ENCODE assay signal across 10 cellular contexts in the genomic region with DNA sequence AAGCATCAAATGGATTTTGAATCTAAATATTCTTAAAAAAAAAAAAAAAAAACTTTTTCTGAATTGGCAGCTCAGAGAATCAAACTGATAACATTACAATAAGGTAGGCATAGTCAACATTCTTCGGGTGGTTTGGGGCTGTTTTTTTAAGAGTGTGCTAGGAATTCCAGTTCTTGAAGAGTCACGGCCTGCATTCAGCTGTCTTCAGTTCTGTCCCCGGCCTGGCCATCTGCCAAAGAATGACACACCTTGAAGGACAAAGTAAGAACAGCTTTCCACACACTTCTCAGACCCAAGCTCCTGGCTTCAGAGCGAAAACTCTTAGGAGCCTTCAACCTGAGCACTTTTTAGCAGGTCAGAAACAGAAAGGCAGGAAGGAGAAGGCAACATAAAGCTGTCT.
DNase-seq lines count a peak whose midpoint lies in the region; ATAC-seq, FAIRE-seq and TF ChIP-seq lines count a peak whose summit lies in the region.
"Had no signal": no experiment of that assay in that cellular context is flagged by ENCODE, and none has a peak within 500 bp of the region (broad histone marks: within the 10 kb centered on the region; RNA-seq: fewer than 3 reads in every experiment).

No MANE protein-coding gene starts in this region.

- no peak for TF ChIP-seq CTCF in GM12865 (IDR thresholded peaks at IDR 0.05; ENCODE audit: insufficient read depth, low read depth, low read length, missing control alignments)

- no peak overlapping the region for H2AK5ac ChIP-seq in trophoblast cell (ENCODE audit: low read length)

- no peaks in the 10 kb centered on the region for H3K79me1 ChIP-seq in trophoblast cell (ENCODE audit: low read length)

- H3K4me1 ChIP-seq in NT2/D1 (ENCODE audit: insufficient read depth, insufficient read length), result no peaks in the 10 kb centered on the region
- H3K4me1 ChIP-seq in trophoblast cell (ENCODE audit: control insufficient read depth in 1 of 2, insufficient read depth in 2 of 2, low read length in 2 of 2), result peaks cover 4 to 7% of the 10 kb centered on the region in 2 experiments
- H3K4me1 ChIP-seq: SJSA1 had no signal

- H2AFZ ChIP-seq in trophoblast cell (ENCODE audit: insufficient read depth, low read length, poor library complexity), result no peak overlapping the region

- no peak overlapping the region for H4K8ac ChIP-seq in trophoblast cell (ENCODE audit: low read depth, low read length)

- peaks cover 0 to 9% (median 0%) of the 10 kb centered on the region in 9 donors for H3K9me3 Mint-ChIP-seq in naive thymus-derived CD8-positive, alpha-beta T cell

- H4K12ac ChIP-seq in trophoblast cell (ENCODE audit: low read depth, low read length), result no peak overlapping the region

- no peak overlapping the region for H3K27ac Mint-ChIP-seq in naive thymus-derived CD8-positive, alpha-beta T cell
- H3K27ac Mint-ChIP-seq: activated CD4-positive, alpha-beta T cell treated with anti-CD3 and anti-CD28 coated beads for 36 hours had no signal

- no peak overlapping the region for H2BK120ac ChIP-seq in trophoblast cell (ENCODE audit: insufficient read depth, low read length, poor library complexity)

- POLR2A ChIA-PET in naive thymus-derived CD8-positive, alpha-beta T cell (lab: Charles Lee), result no interaction called here

- H3K4me3 Mint-ChIP-seq in naive thymus-derived CD8-positive, alpha-beta T cell, result no peak overlapping the region
- H3K4me3 Mint-ChIP-seq: activated CD4-positive, alpha-beta T cell treated with anti-CD3 and anti-CD28 coated beads for 36 hours had no signal

- peak overlapping the region; percentile 12 for H3K27ac ChIP-seq in trophoblast cell (ENCODE audit: low read depth, low read length)
- H3K27ac ChIP-seq: SJSA1 had no signal

- H3K27me3 Mint-ChIP-seq in naive thymus-derived CD8-positive, alpha-beta T cell, result peaks cover 3 to 28% (median 4%) of the 10 kb centered on the region in 5 donors

- no peaks in the 10 kb centered on the region for H3K4me1 Mint-ChIP-seq in naive thymus-derived CD8-positive, alpha-beta T cell
- H3K4me1 Mint-ChIP-seq: activated CD4-positive, alpha-beta T cell treated with anti-CD3 and anti-CD28 coated beads for 36 hours had no signal

- no peak overlapping the region for H3K23ac ChIP-seq in trophoblast cell (ENCODE audit: low read length)

- H4K91ac ChIP-seq in trophoblast cell (ENCODE audit: low read depth, low read length), result no peak overlapping the region

- H3K9ac ChIP-seq in NT2/D1 (ENCODE audit: insufficient read length, low read depth) (no peak overlapping the region), trophoblast cell (ENCODE audit: low read length) (no peak overlapping the region)

- H3K79me2 ChIP-seq in trophoblast cell (ENCODE audit: control insufficient read depth, insufficient read depth, low read length, poor library complexity), result no peaks in the 10 kb centered on the region

- H3K27me3 ChIP-seq in NT2/D1 (ENCODE audit: insufficient read depth, insufficient read length), result no peaks in the 10 kb centered on the region
- H3K27me3 ChIP-seq in trophoblast cell (ENCODE audit: insufficient read depth, low read length), result no peaks in the 10 kb centered on the region
- H3K27me3 ChIP-seq: SJSA1 had no signal

- no peak for ATAC-seq in HG02678 (IDR thresholded peaks at IDR 0.05; ENCODE audit: unreplicated experiment)
- ATAC-seq in naive thymus-derived CD8-positive, alpha-beta T cell, result no peak
- ATAC-seq: activated CD4-positive, alpha-beta T cell treated with anti-CD3 and anti-CD28 coated beads for 36 hours had no signal

- no peak overlapping the region for H3K4me2 ChIP-seq in trophoblast cell (ENCODE audit: low read length)

- no peak overlapping the region for H3K14ac ChIP-seq in trophoblast cell (ENCODE audit: low read length)

- H3K4ac ChIP-seq in trophoblast cell (ENCODE audit: low read depth, low read length), result no peak overlapping the region

- no peaks in the 10 kb centered on the region for H3K36me3 Mint-ChIP-seq in naive thymus-derived CD8-positive, alpha-beta T cell

- H3K18ac ChIP-seq in trophoblast cell (ENCODE audit: low read length), result no peak overlapping the region

- DNase-seq in GM12865 (ENCODE audit: low read depth), result peak; percentile 10
- peak; percentile 61 for DNase-seq in NT2/D1 (ENCODE audit: low read depth, low spot score)
- DNase-seq in head of caudate nucleus, result peak in 30 of 42 donors; percentile 8 to 79 (median 32)
- DNase-seq in trophoblast cell, result peak in 1 of 2 donors; percentile 9
- DNase-seq in activated T-cell treated with anti-CD3 and anti-CD28 coated beads for 4 hours, result no peak
- DNase-seq in naive thymus-derived CD8-positive, alpha-beta T cell, result no peak
- DNase-seq in HTR-8/SVneo (ENCODE audit: insufficient read length, low spot score), result no peak
- DNase-seq: activated CD4-positive, alpha-beta T cell treated with anti-CD3 and anti-CD28 coated beads for 36 hours had no signal

- no peak overlapping the region for H2BK5ac ChIP-seq in trophoblast cell (ENCODE audit: low read depth, low read length, poor library complexity)

- WGBS in trophoblast cell (ENCODE audit: extremely low coverage, insufficient coverage, insufficient read length), result no CpG with 5 or more reads among the region's 4 CpGs

- intact Hi-C loops in head of caudate nucleus (cut with DNase I), result no loop called here

- H2BK12ac ChIP-seq in trophoblast cell (ENCODE audit: low read length), result peak overlapping the region; percentile 18

- no peak for FAIRE-seq in HTR-8/SVneo (lab: Jason Lieb, UNC)

- H3K9me3 ChIP-seq in NT2/D1 (ENCODE audit: insufficient read depth, low read length) (no peaks in the 10 kb centered on the region), trophoblast cell (ENCODE audit: insufficient read depth, low read depth, low read length) (no peaks in the 10 kb centered on the region)
- H3K9me3 ChIP-seq: SJSA1 had no signal

- no peaks in the 10 kb centered on the region for H3K36me3 ChIP-seq in NT2/D1 (ENCODE audit: insufficient read depth, insufficient read length, low read length)
- H3K36me3 ChIP-seq in trophoblast cell (ENCODE audit: control insufficient read depth in 1 of 2, insufficient read depth in 2 of 2, low read length in 2 of 2), result no peaks in the 10 kb centered on the region
- H3K36me3 ChIP-seq: SJSA1 had no signal

- H3K4me3 ChIP-seq in GM12865 (ENCODE audit: low read depth, low read length), result no peak overlapping the region
- no peak overlapping the region for H3K4me3 ChIP-seq in NT2/D1 (ENCODE audit: insufficient read length, low read depth)
- no peak overlapping the region for H3K4me3 ChIP-seq in trophoblast cell (ENCODE audit: low read depth, low read length)
- H3K4me3 ChIP-seq: SJSA1 had no signal

Comparison
In these comparisons a context has a peak if more than half of its experiments do, and no peak if none do; other contexts are left out.
1. DNase-seq: peak in GM12865 (single experiment), NT2/D1 (single experiment) and head of caudate nucleus (30 of 42); none in activated T-cell treated with anti-CD3 and anti-CD28 coated beads for 4 hours (single experiment), naive thymus-derived CD8-positive, alpha-beta T cell (0 of 10) and HTR-8/SVneo (single experiment).